ENCODE assay signal across 12 cellular contexts in genomic region chr17:18992454-18993130, GRCh38. TPM values are rescaled to one million over a fixed set of nuclear protein-coding genes. Genes with fewer than 3 reads are reported as not detected.
DNase-seq lines count a peak whose midpoint lies in the region; ATAC-seq and TF ChIP-seq lines count a peak whose summit lies in the region.
"Had no signal": no experiment of that assay in that cellular context is flagged by ENCODE, and none has a peak within 500 bp of the region (broad histone marks: within the 10 kb centered on the region; RNA-seq: fewer than 3 reads in every experiment).

No MANE protein-coding gene starts in this region.

- intact Hi-C loops in CD8-positive, alpha-beta T cell (cut with DNase I, micrococcal nuclease), result no loop called here
- intact Hi-C loops in left lung (cut with DNase I), result no loop called here

- peak overlapping the region; percentile 50 for H3K4me3 Mint-ChIP-seq in CD8-positive, alpha-beta T cell
- H3K4me3 Mint-ChIP-seq in T-helper 17 cell (peak overlapping the region; percentile 60), type B pancreatic cell (no peak overlapping the region)
- H3K4me3 Mint-ChIP-seq: HFFc6 had no signal

- no peaks in the 10 kb centered on the region for H3K27me3 Mint-ChIP-seq in CD8-positive, alpha-beta T cell (ENCODE audit: low read depth)
- H3K27me3 Mint-ChIP-seq in T-helper 17 cell, result no peaks in the 10 kb centered on the region
- H3K27me3 Mint-ChIP-seq in type B pancreatic cell, result no peaks in the 10 kb centered on the region

- H3K36me3 ChIP-seq in CD8-positive, alpha-beta T cell (ENCODE audit: insufficient read depth, low read length), result no peaks in the 10 kb centered on the region
- H3K36me3 ChIP-seq in left lung, result peaks cover 0 to 8% of the 10 kb centered on the region in 2 donors

- no peak overlapping the region for H3K27ac ChIP-seq in CD8-positive, alpha-beta T cell (ENCODE audit: low read depth, low read length)
- no peak overlapping the region for H3K27ac ChIP-seq in left lung
- H3K27ac ChIP-seq: neutrophil had no signal

- peaks cover 20% of the 10 kb centered on the region for H3K4me1 ChIP-seq in CD8-positive, alpha-beta T cell (ENCODE audit: insufficient read depth, low read length)
- H3K4me1 ChIP-seq in left lung, result peaks cover 0 to 16% of the 10 kb centered on the region in 2 donors

- CTCF ChIA-PET in CD8-positive, alpha-beta T cell (lab: Charles Lee), result interaction anchor here (1.4 kb wide), 1 partner anchor 10 kb away, joined by 3 read pairs; no protein-coding TSS in a partner anchor

- H3K9me3 Mint-ChIP-seq in CD8-positive, alpha-beta T cell, result peaks cover 4% of the 10 kb centered on the region
- peaks cover 6% of the 10 kb centered on the region for H3K9me3 Mint-ChIP-seq in type B pancreatic cell

- DNase-seq in CD8-positive, alpha-beta T cell, result peak; percentile 11 to 78 (median 40)
- DNase-seq in T-helper 17 cell, result peak in 1 of 3 donors; percentile 12
- peak in 1 of 2 donors; percentile 59 for DNase-seq in left lung
- no peak for DNase-seq in Kasumi-1 (lab: John Stamatoyannopoulos, UW)
- no peak for DNase-seq in type B pancreatic cell (ENCODE audit: extremely low spot score, unreplicated experiment)
- no peak for DNase-seq in HT-29 (ENCODE audit: low spot score)
- DNase-seq: HFFc6, NCI-H1105 had no signal

- TF ChIP-seq CTCF in CD8-positive, alpha-beta T cell (IDR thresholded peaks at IDR 0.05), result no peak
- no peak for TF ChIP-seq CTCF in left lung (IDR thresholded peaks at IDR 0.05)
- TF ChIP-seq CTCF in type B pancreatic cell (conservative IDR thresholded peaks at IDR 0.05), result no peak

- POLR2A ChIA-PET in CD8-positive, alpha-beta T cell (lab: Charles Lee), result interaction anchor here (1.3 kb wide), 1 partner anchor 12 kb away, joined by 5 read pairs; the partner anchor contains the start of gene FAM83G

- H3K4me1 Mint-ChIP-seq in CD8-positive, alpha-beta T cell (ENCODE audit: low read depth), result peaks cover 35% of the 10 kb centered on the region
- peaks cover 17% of the 10 kb centered on the region for H3K4me1 Mint-ChIP-seq in T-helper 17 cell
- H3K4me1 Mint-ChIP-seq in type B pancreatic cell (ENCODE audit: unreplicated experiment), result peaks cover 6% of the 10 kb centered on the region

- ATAC-seq in CD8-positive, alpha-beta T cell, result peak; percentile 92
- ATAC-seq in GM18907 (IDR thresholded peaks at IDR 0.05; ENCODE audit: unreplicated experiment) (peak; percentile 67), T-helper 17 cell (peak; percentile 84), left lung (peak; percentile 73), GM19351 (IDR thresholded peaks at IDR 0.05; ENCODE audit: unreplicated experiment) (no peak)

- H3K36me3 Mint-ChIP-seq in CD8-positive, alpha-beta T cell, result peaks cover 18% of the 10 kb centered on the region
- H3K36me3 Mint-ChIP-seq in T-helper 17 cell (ENCODE audit: low read depth) (peaks cover 4% of the 10 kb centered on the region), type B pancreatic cell (peaks cover 7% of the 10 kb centered on the region)

- H3K27me3 ChIP-seq in CD8-positive, alpha-beta T cell (ENCODE audit: insufficient read depth, low read length), result no peaks in the 10 kb centered on the region
- H3K27me3 ChIP-seq in left lung, result no peaks in the 10 kb centered on the region

- no peaks in the 10 kb centered on the region for H3K9me3 ChIP-seq in CD8-positive, alpha-beta T cell (ENCODE audit: low read length)
- H3K9me3 ChIP-seq in T-helper 17 cell (ENCODE audit: control insufficient read depth, low read length, poor library complexity, severe bottlenecking) (no peaks in the 10 kb centered on the region), left lung (peaks cover 0 to 14% of the 10 kb centered on the region in 2 donors)
- H3K9me3 ChIP-seq: neutrophil had no signal

- H3K27ac Mint-ChIP-seq in CD8-positive, alpha-beta T cell, result peak overlapping the region; percentile 37
- H3K27ac Mint-ChIP-seq in T-helper 17 cell (no peak overlapping the region), type B pancreatic cell (no peak overlapping the region)
- H3K27ac Mint-ChIP-seq: HFFc6 had no signal

- H3K4me3 ChIP-seq in CD8-positive, alpha-beta T cell (ENCODE audit: low read depth, low read length), result no peak overlapping the region
- H3K4me3 ChIP-seq in left lung, result no peak overlapping the region

RNA-seq across cellular contexts. Expression of gene FAM83G, which starts 12.0 kb away (rescaled TPM):
- total RNA-seq in CD8-positive, alpha-beta T cell, result 1 to 10 TPM; 3.5 to 4.1 TPM
- total RNA-seq in T-helper 17 cell (1 to 10 TPM; 7.8 to 7.9 TPM), left lung (10 to 100 TPM in 1 of 2 donors, 1 to 10 TPM in 1; 8.8 to 12.1 TPM), type B pancreatic cell (ENCODE audit: low replicate concordance) (8.3 and 18.5 TPM in 2 replicates)
- total RNA-seq in HT-29 (2014; rRNA removed; shearing (Covaris generic)), result 38.9 and 44.6 TPM in 2 replicates

RNA-seq across cellular contexts. Expression of gene SLC5A10, which starts 40.6 kb away (rescaled TPM):
- not detected for total RNA-seq in CD8-positive, alpha-beta T cell
- total RNA-seq in T-helper 17 cell (not detected), left lung (not detected), type B pancreatic cell (ENCODE audit: low replicate concordance) (0.19 TPM in 1 of 2 replicates, not detected in the other)
- total RNA-seq in HT-29 (2014; rRNA removed; shearing (Covaris generic)), result not detected in 2 replicates
- total RNA-seq: endothelial cell of umbilical vein, HFFc6 had no signal

RNA-seq across cellular contexts. Expression of gene GRAP, which starts 54.2 kb away (rescaled TPM):
- 10 to 100 TPM; 15.8 to 18.3 TPM for total RNA-seq in CD8-positive, alpha-beta T cell
- total RNA-seq in T-helper 17 cell (10 to 100 TPM; 23.8 to 26.7 TPM), left lung (10 to 100 TPM in 1 of 2 donors, 1 to 10 TPM in 1; 5.4 to 10.6 TPM), type B pancreatic cell (ENCODE audit: low replicate concordance) (0.22 TPM in 1 of 2 replicates, not detected in the other)
- total RNA-seq in HT-29 (2014; rRNA removed; shearing (Covaris generic)), result 1.2 and 1.5 TPM in 2 replicates

Comparison
In these comparisons a context has a peak if more than half of its experiments do, and no peak if none do; other contexts are left out.
1. DNase-seq: peak in CD8-positive, alpha-beta T cell (7 of 7); none in Kasumi-1 (0 of 2), type B pancreatic cell (single experiment) and HT-29 (single experiment).